ENCODE assay signal across 16 cellular contexts in genomic region chr15:44129911-44130310, GRCh38.
DNase-seq lines count a peak whose midpoint lies in the region; ATAC-seq, FAIRE-seq and TF ChIP-seq lines count a peak whose summit lies in the region.
"Had no signal": no experiment of that assay in that cellular context is flagged by ENCODE, and none has a peak within 500 bp of the region (broad histone marks: within the 10 kb centered on the region; RNA-seq: fewer than 3 reads in every experiment).

No MANE protein-coding gene starts in this region.

- no peak for DNase-seq in GM12891 (ENCODE audit: insufficient read length, low spot score)
- DNase-seq in dorsolateral prefrontal cortex = no peak
- no peak for DNase-seq in progenitor cell of endocrine pancreas (ENCODE audit: low spot score, unreplicated experiment)
- no peak for DNase-seq in activated T-cell treated with anti-CD3 and anti-CD28 coated beads, Interleukin-2, amount 50 U/mL, for 48 hours
- DNase-seq in NCI-H2107 treated with DMSO at 0.1 percent for 48 hours (lab: John Stamatoyannopoulos, UW; ENCODE audit: unreplicated experiment) = no peak
- DNase-seq: 8988T; AML-193; Caco-2; CD8-positive, alpha-beta memory T cell; DMS53; GF-D8; IMR-90 had no signal

- H3K4me3 ChIP-seq in OCI-LY1 (ENCODE audit: low read depth, low read length, poor library complexity, severe bottlenecking) (no peak overlapping the region), dorsolateral prefrontal cortex (no peak overlapping the region)
- H3K4me3 ChIP-seq: BLaER1 had no signal

- H3K27ac Mint-ChIP-seq in progenitor cell of endocrine pancreas = peak overlapping the region; percentile 75
- H3K27ac Mint-ChIP-seq: CD8-positive, alpha-beta memory T cell had no signal

- H3K9me2 ChIP-seq in OCI-LY1 (ENCODE audit: low read depth, low read length) = no peaks in the 10 kb centered on the region

- no peaks in the 10 kb centered on the region for H3K79me2 ChIP-seq in OCI-LY1 (ENCODE audit: insufficient read depth, low read length)

- H3F3A ChIP-seq in OCI-LY1 (ENCODE audit: insufficient read depth, low read length) = no peaks in the 10 kb centered on the region

- TF ChIP-seq POLR2A in GM12891 (IDR thresholded peaks at IDR 0.05; ENCODE audit: low read depth, low read length) = no peak

- H3K27ac ChIP-seq in OCI-LY1 (ENCODE audit: low read depth, low read length, poor library complexity, severe bottlenecking) (no peak overlapping the region), dorsolateral prefrontal cortex (peak overlapping the region in 42 of 59 donors; percentile 2 to 77 (median 50))
- H3K27ac ChIP-seq: BLaER1 had no signal

- peak; percentile 5 for FAIRE-seq in GM12891 (lab: Jason Lieb, UNC)

- H2AFZ ChIP-seq in OCI-LY1 (ENCODE audit: low read length) = no peak overlapping the region

- no peaks in the 10 kb centered on the region for H3K9me3 Mint-ChIP-seq in progenitor cell of endocrine pancreas (ENCODE audit: low read depth)
- H3K9me3 Mint-ChIP-seq: CD8-positive, alpha-beta memory T cell had no signal

- no peaks in the 10 kb centered on the region for H3K36me3 Mint-ChIP-seq in progenitor cell of endocrine pancreas (ENCODE audit: insufficient read depth)
- H3K36me3 Mint-ChIP-seq: CD8-positive, alpha-beta memory T cell had no signal

- no peaks in the 10 kb centered on the region for H3K9me3 ChIP-seq in OCI-LY1 (ENCODE audit: low read length)
- H3K9me3 ChIP-seq: BLaER1, Caco-2 had no signal

- H3K4me1 Mint-ChIP-seq in progenitor cell of endocrine pancreas (ENCODE audit: low read depth) = no peaks in the 10 kb centered on the region
- H3K4me1 Mint-ChIP-seq: CD8-positive, alpha-beta memory T cell had no signal

- H3K36me3 ChIP-seq in OCI-LY1 (ENCODE audit: insufficient read depth, low read length) = no peaks in the 10 kb centered on the region
- H3K36me3 ChIP-seq: BLaER1 had no signal

- intact Hi-C loops in dorsolateral prefrontal cortex (cut with DNase I) = loop anchor here (5.0 to 10.0 kb wide), 3 partner anchors 57 to 228 kb away; no protein-coding TSS in a partner anchor

- no peak overlapping the region for H3K4me3 Mint-ChIP-seq in progenitor cell of endocrine pancreas (ENCODE audit: low read depth)
- H3K4me3 Mint-ChIP-seq: CD8-positive, alpha-beta memory T cell had no signal

- no peaks in the 10 kb centered on the region for H3K27me3 ChIP-seq in OCI-LY1 (ENCODE audit: insufficient read depth, low read length)
- H3K27me3 ChIP-seq in dorsolateral prefrontal cortex = no peaks in the 10 kb centered on the region
- H3K27me3 ChIP-seq: BLaER1 had no signal

- no peak overlapping the region for H3K4me2 ChIP-seq in OCI-LY1 (ENCODE audit: low read length)
- H3K4me2 ChIP-seq: BLaER1 had no signal

- no peaks in the 10 kb centered on the region for H3K4me1 ChIP-seq in OCI-LY1 (ENCODE audit: insufficient read depth, low read length, severe bottlenecking)
- H3K4me1 ChIP-seq: BLaER1, Caco-2 had no signal

- H4K20me1 ChIP-seq in OCI-LY1 (ENCODE audit: insufficient read depth, low read length) = no peaks in the 10 kb centered on the region
- H4K20me1 ChIP-seq: BLaER1 had no signal

- no peak overlapping the region for H3K9ac ChIP-seq in OCI-LY1 (ENCODE audit: low read length)
- H3K9ac ChIP-seq: BLaER1 had no signal

- no peaks in the 10 kb centered on the region for H3K27me3 Mint-ChIP-seq in progenitor cell of endocrine pancreas

- peak; percentile 17; the same call in 1 of the 2 replicates for TF ChIP-seq CTCF in OCI-LY1 (IDR thresholded peaks at IDR 0.05; ENCODE audit: low read length)
- TF ChIP-seq CTCF in dorsolateral prefrontal cortex (IDR thresholded peaks at IDR 0.05 in 54 of 56, conservative IDR thresholded peaks at IDR 0.05 in 2 of 56; ENCODE audit: low read depth in 1 of 56, partially characterized antibody in 56 of 56) = no peak
- no peak for TF ChIP-seq CTCF in progenitor cell of endocrine pancreas (IDR thresholded peaks at IDR 0.05; ENCODE audit: unreplicated experiment)

- no peak for ATAC-seq in GM18511 (IDR thresholded peaks at IDR 0.05; ENCODE audit: unreplicated experiment)
- ATAC-seq: HCT116 had no signal

TF ChIP-seq in GM12891, 5 proteins besides CTCF, POLR2A, EP300 and RAD21:
- TF ChIP-seq TAF1 (IDR thresholded peaks at IDR 0.05; ENCODE audit: low read depth, low read length) (no peak), SPI1 (IDR thresholded peaks at IDR 0.05; ENCODE audit: low read depth, low read length) (no peak), POLR2AphosphoS5 (IDR thresholded peaks at IDR 0.05; ENCODE audit: low read depth, low read length) (no peak)
